Comparison of ENCODE assay signal across 2 cellular contexts in genomic region chr6:144129469-144129868, GRCh38.
TF ChIP-seq lines count a peak whose summit lies in the region.

No MANE protein-coding gene starts in this region.

TF ChIP-seq in IMR-90, 13 proteins besides CTCF, POLR2A, EP300 and RAD21:
- no peak for TF ChIP-seq USF2 (IDR thresholded peaks at IDR 0.05; ENCODE audit: low read depth, low read length)
- TF ChIP-seq RCOR1 (IDR thresholded peaks at IDR 0.05; ENCODE audit: insufficient replicate concordance, low read length): no peak
- no peak for TF ChIP-seq CHD1 (IDR thresholded peaks at IDR 0.05; ENCODE audit: low read depth, low read length)
- no peak for TF ChIP-seq MAZ (IDR thresholded peaks at IDR 0.05; ENCODE audit: borderline replicate concordance, low read depth, low read length)
- TF ChIP-seq CEBPB (IDR thresholded peaks at IDR 0.05; ENCODE audit: low read depth, low read length): no peak

TF ChIP-seq in K562, 482 proteins besides CTCF, POLR2A, EP300 and RAD21:
- TF ChIP-seq YY1 (IDR thresholded peaks at IDR 0.05; ENCODE audit: borderline replicate concordance in 1 of 3, control insufficient read depth in 1 of 3, extremely low read depth in 1 of 3, insufficient read depth in 3 of 3, insufficient read length in 1 of 3, insufficient replicate concordance in 2 of 3, low read depth in 1 of 3, low read length in 2 of 3): peak in 1 of 3 experiments; percentile 79
- TF ChIP-seq MLLT1 (IDR thresholded peaks at IDR 0.05): no peak
- TF ChIP-seq CCNT2 (IDR thresholded peaks at IDR 0.05; ENCODE audit: borderline replicate concordance, extremely low read depth, insufficient read length, low read depth, low read length): no peak
- no peak for TF ChIP-seq THAP12 (CRISPR knock-in tag; IDR thresholded peaks at IDR 0.05)
- no peak for TF ChIP-seq USF1 (CRISPR knock-in tag; IDR thresholded peaks at IDR 0.05)
